Comparison of ENCODE assay signal across 21 cellular contexts in genomic region chr2:189609423-189609816, GRCh38. TPM values are rescaled to one million over a fixed set of nuclear protein-coding genes. Genes with fewer than 3 reads are reported as not detected.
DNase-seq lines count a peak whose midpoint lies in the region; ATAC-seq, FAIRE-seq and TF ChIP-seq lines count a peak whose summit lies in the region.
"Had no signal": no experiment of that assay in that cellular context is flagged by ENCODE, and none has a peak within 500 bp of the region (broad histone marks: within the 10 kb centered on the region; RNA-seq: fewer than 3 reads in every experiment).

No MANE protein-coding gene starts in this region.

- no peak for FAIRE-seq in D721Med (lab: Jason Lieb, UNC)
- FAIRE-seq: GM18507, GM19239 had no signal

- H3K4me1 ChIP-seq in upper lobe of right lung = peaks cover 37% of the 10 kb centered on the region

- no peak overlapping the region for H3K4me3 ChIP-seq in brain microvascular endothelial cell (ENCODE audit: low read depth, low read length)
- H3K4me3 ChIP-seq in upper lobe of right lung = no peak overlapping the region
- H3K4me3 ChIP-seq: gastroesophageal sphincter, lung had no signal

- ATAC-seq in upper lobe of right lung (peak; percentile 51), HG03135 (IDR thresholded peaks at IDR 0.05; ENCODE audit: unreplicated experiment) (no peak), GM21515 (IDR thresholded peaks at IDR 0.05; ENCODE audit: unreplicated experiment) (no peak)
- ATAC-seq: activated CD8-positive, alpha-beta T cell treated with anti-CD3 and anti-CD28 coated beads for 36 hours; activated T-cell treated with anti-CD3 and anti-CD28 coated beads, Interleukin-2, amount 50 U/mL, for 72 hours; gastroesophageal sphincter had no signal

- H3K27ac ChIP-seq in brain microvascular endothelial cell (peak overlapping the region; percentile 63), upper lobe of right lung (peak overlapping the region; percentile 12)
- H3K27ac ChIP-seq: gastroesophageal sphincter, WERI-Rb-1 had no signal

- no peaks in the 10 kb centered on the region for H3K27me3 ChIP-seq in brain microvascular endothelial cell (replicated peaks)
- no peaks in the 10 kb centered on the region for H3K27me3 ChIP-seq in upper lobe of right lung
- H3K27me3 ChIP-seq: gastroesophageal sphincter had no signal

- in situ Hi-C loops in brain microvascular endothelial cell (cut with HindIII; ENCODE audit: low pct_ligation_motif_present, low sequenced_read_pairs) = no loop called here

- H3K9me3 ChIP-seq in upper lobe of right lung = no peaks in the 10 kb centered on the region
- H3K9me3 ChIP-seq: gastroesophageal sphincter had no signal

- H3K36me3 ChIP-seq in brain microvascular endothelial cell (replicated peaks) (no peaks in the 10 kb centered on the region), upper lobe of right lung (no peaks in the 10 kb centered on the region)
- H3K36me3 ChIP-seq: gastroesophageal sphincter, WERI-Rb-1 had no signal

- peak; percentile 36 for DNase-seq in HS-5 (ENCODE audit: low read depth)
- peak; percentile 29 for DNase-seq in brain microvascular endothelial cell
- DNase-seq in iris pigment epithelial cell (ENCODE audit: low read depth) = peak; percentile 86
- DNase-seq in upper lobe of right lung = no peak
- no peak for DNase-seq in D721Med (ENCODE audit: insufficient read length, low spot score)
- DNase-seq: activated CD8-positive, alpha-beta T cell treated with anti-CD3 and anti-CD28 coated beads for 36 hours; activated naive CD8-positive, alpha-beta T cell treated with anti-CD3 and anti-CD28 coated beads, Interleukin-2, amount 10 ng/mL, durations not matched to agents 7 days and 5 days; activated T-cell treated with anti-CD3 and anti-CD28 coated beads, Interleukin-2, amount 50 U/mL, for 72 hours; C1 segment of cervical spinal cord; caudate nucleus; DMS153; effector memory CD4-positive, alpha-beta T cell; NCI-H2171 treated with DMSO at 0.1 percent for 48 hours; RPMI8226; WERI-Rb-1 had no signal

- TF ChIP-seq CTCF in brain microvascular endothelial cell (IDR thresholded peaks at IDR 0.05; ENCODE audit: low read depth, low read length, missing control alignments) (no peak), upper lobe of right lung (IDR thresholded peaks at IDR 0.05) (no peak), D721Med (IDR thresholded peaks at IDR 0.05; ENCODE audit: insufficient read depth, missing control alignments) (no peak)

- intact Hi-C loops in upper lobe of right lung (cut with DNase I) = no loop called here

RNA-seq across cellular contexts. Expression of gene SLC40A1, which starts 28.8 kb away (rescaled TPM):
- total RNA-seq in upper lobe of right lung = 169 TPM

RNA-seq across cellular contexts. Expression of gene ASNSD1, which starts 51.8 kb away (rescaled TPM):
- 32.3 TPM for total RNA-seq in upper lobe of right lung

Comparison
In these comparisons a context has a peak if more than half of its experiments do, and no peak if none do; other contexts are left out.
1. DNase-seq: peak in HS-5 (single experiment), brain microvascular endothelial cell (single experiment) and iris pigment epithelial cell (single experiment); none in upper lobe of right lung (single experiment) and D721Med (single experiment).